Comparison of ENCODE assay signal across 9 cellular contexts in the genomic region with DNA sequence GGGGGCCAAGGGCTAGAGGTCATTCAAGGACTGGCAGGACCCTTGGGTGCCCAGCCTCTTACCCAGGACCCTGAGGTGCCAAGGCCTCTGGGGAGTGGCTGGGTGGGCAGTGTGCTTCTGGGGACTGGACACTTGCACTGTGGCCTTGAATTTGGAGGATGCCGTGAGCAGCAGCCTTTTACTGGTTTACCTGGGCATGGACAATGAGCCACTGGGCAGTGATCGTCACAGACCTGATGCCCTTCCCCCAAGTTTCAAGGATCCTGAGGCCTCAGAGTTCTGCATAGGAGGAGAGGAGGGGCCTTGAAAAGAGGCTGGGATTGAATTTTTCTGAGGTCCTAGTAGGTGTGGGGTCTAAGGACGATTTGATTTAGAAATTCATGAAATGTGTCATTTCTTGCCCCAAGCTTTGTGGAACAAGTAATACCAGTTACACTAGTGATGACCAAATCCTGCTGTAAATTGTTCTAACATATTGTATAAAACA.
DNase-seq lines count a peak whose midpoint lies in the region; ATAC-seq and TF ChIP-seq lines count a peak whose summit lies in the region.
"Had no signal": no experiment of that assay in that cellular context is flagged by ENCODE, and none has a peak within 500 bp of the region (broad histone marks: within the 10 kb centered on the region; RNA-seq: fewer than 3 reads in every experiment).

No MANE protein-coding gene starts in this region.

- DNase-seq in HPDE6-E6E7 (ENCODE audit: extremely low spot score) (peak; percentile 85), ascending aorta (ENCODE audit: low spot score in 2 of 2) (no peak), stomach (no peak), NCI-H1930 (lab: John Stamatoyannopoulos, UW) (no peak), cerebellum (ENCODE audit: low spot score) (no peak), GM10248 (ENCODE audit: extremely low spot score) (no peak)
- DNase-seq: NCI-H1105 had no signal

- POLR2A ChIA-PET in GM10248 (lab: Yijun Ruan, JAX) = no interaction called here

- H3K27me3 ChIP-seq in ascending aorta (no peaks in the 10 kb centered on the region), iPS-20b (ENCODE audit: insufficient read depth, low read length) (no peaks in the 10 kb centered on the region), stomach (no peaks in the 10 kb centered on the region)

- ATAC-seq in GM19397 (IDR thresholded peaks at IDR 0.05; ENCODE audit: unreplicated experiment) = no peak

- no peak for TF ChIP-seq EP300 in stomach (IDR thresholded peaks at IDR 0.05)

- WGBS in stomach, 5 donors = 61 to 89% (median 80%) methylated on average over 2 to 3 of the region's 3 CpGs

- H3K9me3 ChIP-seq in ascending aorta (no peaks in the 10 kb centered on the region), iPS-20b (ENCODE audit: insufficient read depth, low read depth, low read length) (no peaks in the 10 kb centered on the region), stomach (no peaks in the 10 kb centered on the region)

- H3K9ac ChIP-seq in iPS-20b (ENCODE audit: low read depth, low read length) = peak overlapping the region; percentile 14; the same call in 1 of the 2 replicates

- TF ChIP-seq CTCF in ascending aorta (IDR thresholded peaks at IDR 0.05) = no peak
- no peak for TF ChIP-seq CTCF in stomach (IDR thresholded peaks at IDR 0.05)
- no peak for TF ChIP-seq CTCF in GM10248 (IDR thresholded peaks at IDR 0.05; ENCODE audit: control extremely low read depth, extremely low read depth, low read depth, missing control alignments)

- H3K27ac ChIP-seq in ascending aorta (peak overlapping the region; percentile 72 to 78), iPS-20b (ENCODE audit: low read length) (no peak overlapping the region), stomach (peak overlapping the region; percentile 0 to 93 (median 85))

- H3K36me3 ChIP-seq in ascending aorta (no peaks in the 10 kb centered on the region), iPS-20b (ENCODE audit: insufficient read depth, low read depth, low read length) (no peaks in the 10 kb centered on the region), stomach (no peaks in the 10 kb centered on the region)

- TF ChIP-seq POLR2A in stomach (IDR thresholded peaks at IDR 0.05) = no peak

- intact Hi-C loops in ascending aorta (cut with DNase I) (loop anchor here (5.0 kb wide), 3 partner anchors 46 to 126 kb away; no protein-coding TSS in a partner anchor), stomach (cut with DNase I; ENCODE audit: low total_unique reads) (no loop called here)

- CTCF ChIA-PET in GM10248 (lab: Yijun Ruan, JAX) = interaction anchor here (0.8 kb wide), 1 partner anchor 21 kb away, joined by 3 read pairs; no protein-coding TSS in a partner anchor

- H3K4me1 ChIP-seq in ascending aorta = peaks cover 8 to 36% of the 10 kb centered on the region in 2 donors
- peaks cover 27% of the 10 kb centered on the region for H3K4me1 ChIP-seq in iPS-20b (ENCODE audit: insufficient read depth, low read length)
- H3K4me1 ChIP-seq in stomach = peaks cover 22 to 49% (median 39%) of the 10 kb centered on the region in 4 donors

- H3K4me3 ChIP-seq in ascending aorta (no peak overlapping the region), iPS-20b (ENCODE audit: low read length) (no peak overlapping the region), stomach (no peak overlapping the region)
